Comparison of ENCODE assay signal across 8 cellular contexts in genomic region chr20:53157443-53158408, GRCh38.
DNase-seq lines count a peak whose midpoint lies in the region; ATAC-seq and TF ChIP-seq lines count a peak whose summit lies in the region.

No MANE protein-coding gene starts in this region.

- peak overlapping the region; percentile 10; the same call in 1 of the 2 replicates for H3K9ac ChIP-seq in OCI-LY3 (ENCODE audit: low read length)

- H2AFZ ChIP-seq in OCI-LY3 (ENCODE audit: low read depth, low read length) = peak overlapping the region; percentile 5; the same call in 1 of the 2 replicates

- no peaks in the 10 kb centered on the region for H3K79me2 ChIP-seq in OCI-LY3 (ENCODE audit: low read length)

- H3K9me3 ChIP-seq in OCI-LY3 (ENCODE audit: insufficient read depth, low read length) = no peaks in the 10 kb centered on the region

- peak overlapping the region; percentile 35 for H3K4me2 ChIP-seq in OCI-LY3 (ENCODE audit: low read length)

- H3K4me3 Mint-ChIP-seq in activated naive CD8-positive, alpha-beta T cell treated with anti-CD3 and anti-CD28 coated beads for 36 hours = no peak overlapping the region
- no peak overlapping the region for H3K4me3 Mint-ChIP-seq in stimulated activated effector memory CD8-positive, alpha-beta T cell treated with anti-CD3 and anti-CD28 coated beads, Interleukin-12 subunit alpha, Interleukin-12 subunit beta, amount 100 ng/mL, for 72 hours

- H3K36me3 ChIP-seq in OCI-LY3 (replicated peaks; ENCODE audit: low read depth, low read length) = no peaks in the 10 kb centered on the region

- ATAC-seq in GM18867 (IDR thresholded peaks at IDR 0.05; ENCODE audit: unreplicated experiment) (peak; percentile 84), HG03066 (IDR thresholded peaks at IDR 0.05; ENCODE audit: low read depth, unreplicated experiment) (peak; percentile 65)
- no peak for ATAC-seq in stimulated activated effector memory CD8-positive, alpha-beta T cell treated with anti-CD3 and anti-CD28 coated beads, Interleukin-12 subunit alpha, Interleukin-12 subunit beta, amount 100 ng/mL, for 72 hours

- H3K27me3 ChIP-seq in OCI-LY3 (ENCODE audit: low read depth, low read length) = no peaks in the 10 kb centered on the region

- no peaks in the 10 kb centered on the region for H4K20me1 ChIP-seq in OCI-LY3 (ENCODE audit: insufficient read depth, low read length)

- H3K36me3 Mint-ChIP-seq in activated naive CD8-positive, alpha-beta T cell treated with anti-CD3 and anti-CD28 coated beads for 36 hours = no peaks in the 10 kb centered on the region
- no peaks in the 10 kb centered on the region for H3K36me3 Mint-ChIP-seq in stimulated activated effector memory CD8-positive, alpha-beta T cell treated with anti-CD3 and anti-CD28 coated beads, Interleukin-12 subunit alpha, Interleukin-12 subunit beta, amount 100 ng/mL, for 72 hours

- H3K9me3 Mint-ChIP-seq in activated naive CD8-positive, alpha-beta T cell treated with anti-CD3 and anti-CD28 coated beads for 36 hours = no peaks in the 10 kb centered on the region
- no peaks in the 10 kb centered on the region for H3K9me3 Mint-ChIP-seq in stimulated activated effector memory CD8-positive, alpha-beta T cell treated with anti-CD3 and anti-CD28 coated beads, Interleukin-12 subunit alpha, Interleukin-12 subunit beta, amount 100 ng/mL, for 72 hours

- TF ChIP-seq CTCF in OCI-LY3 (IDR thresholded peaks at IDR 0.05; ENCODE audit: low read depth, low read length) = peak; percentile 79

- peaks cover 11% of the 10 kb centered on the region for H3K4me1 Mint-ChIP-seq in activated naive CD8-positive, alpha-beta T cell treated with anti-CD3 and anti-CD28 coated beads for 36 hours
- peaks cover 19% of the 10 kb centered on the region for H3K4me1 Mint-ChIP-seq in stimulated activated effector memory CD8-positive, alpha-beta T cell treated with anti-CD3 and anti-CD28 coated beads, Interleukin-12 subunit alpha, Interleukin-12 subunit beta, amount 100 ng/mL, for 72 hours

- DNase-seq in CMK (ENCODE audit: low read depth) (peak; percentile 24), iPS DF 4.7 (ENCODE audit: extremely low read depth, low spot score) (peak; percentile 56), occipital lobe (lab: John Stamatoyannopoulos, UW) (no peak)
- peak; percentile 24 for DNase-seq in activated naive CD8-positive, alpha-beta T cell treated with anti-CD3 and anti-CD28 coated beads for 36 hours
- peak; percentile 2 to 64 for DNase-seq in stimulated activated effector memory CD8-positive, alpha-beta T cell treated with anti-CD3 and anti-CD28 coated beads, Interleukin-12 subunit alpha, Interleukin-12 subunit beta, amount 100 ng/mL, for 72 hours (ENCODE audit: low spot score in 2 of 2)

- no peak overlapping the region for H3K27ac Mint-ChIP-seq in activated naive CD8-positive, alpha-beta T cell treated with anti-CD3 and anti-CD28 coated beads for 36 hours
- H3K27ac Mint-ChIP-seq in stimulated activated effector memory CD8-positive, alpha-beta T cell treated with anti-CD3 and anti-CD28 coated beads, Interleukin-12 subunit alpha, Interleukin-12 subunit beta, amount 100 ng/mL, for 72 hours = no peak overlapping the region

- H3K27ac ChIP-seq in OCI-LY3 (ENCODE audit: low read length) = peak overlapping the region; percentile 80

- H3K4me1 ChIP-seq in OCI-LY3 (ENCODE audit: low read length) = peaks cover 61% of the 10 kb centered on the region

- peaks cover 6% of the 10 kb centered on the region for H3K27me3 Mint-ChIP-seq in activated naive CD8-positive, alpha-beta T cell treated with anti-CD3 and anti-CD28 coated beads for 36 hours

- 0 out of 2 replicates have a peak overlapping the region, but pooled peaks have one; percentile 10 for H3K4me3 ChIP-seq in OCI-LY3 (ENCODE audit: low read length)
